2 cellular contexts compared by ENCODE assay signal in the genomic region with DNA sequence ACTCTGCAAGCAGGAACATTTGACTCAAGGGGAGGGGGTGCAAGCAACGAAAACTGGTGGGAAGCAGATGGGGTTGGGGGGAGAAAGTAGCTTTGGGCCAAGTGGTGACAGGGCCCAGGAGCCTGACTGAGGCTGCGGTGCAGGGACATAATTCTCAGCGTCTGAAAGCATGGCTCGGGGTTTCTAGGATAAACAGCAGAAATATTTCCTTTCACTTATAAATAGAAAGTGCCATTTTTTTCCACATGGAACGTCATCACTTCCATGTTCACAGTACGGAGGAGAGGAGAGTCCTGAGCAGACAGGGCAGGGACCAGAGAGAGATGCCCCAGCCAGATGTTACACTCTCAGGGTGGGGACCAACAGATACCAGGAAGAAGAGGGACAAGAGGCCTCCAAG.
TF ChIP-seq lines count a peak whose summit lies in the region.

No MANE protein-coding gene starts in this region.

TF ChIP-seq in IMR-90, 13 proteins besides CTCF, POLR2A, EP300 and RAD21:
- TF ChIP-seq NFE2L2 (IDR thresholded peaks at IDR 0.05; ENCODE audit: low read depth, low read length) (no peak), MXI1 (IDR thresholded peaks at IDR 0.05; ENCODE audit: borderline replicate concordance, low read depth, low read length) (0 out of 2 replicates have a peak, but pooled peaks have one; percentile 34)

TF ChIP-seq in WTC11, 78 proteins besides CTCF, POLR2A, EP300 and RAD21:
- TF ChIP-seq ETV6 (CRISPR knock-in tag; IDR thresholded peaks at IDR 0.05): no peak
- no peak for TF ChIP-seq EMX1 (CRISPR knock-in tag; IDR thresholded peaks at IDR 0.05)
- no peak for TF ChIP-seq FOXP1 (CRISPR knock-in tag; IDR thresholded peaks at IDR 0.05; ENCODE audit: borderline replicate concordance)
- TF ChIP-seq GRHL2 (CRISPR knock-in tag; IDR thresholded peaks at IDR 0.05; ENCODE audit: insufficient replicate concordance, severe bottlenecking): no peak
- TF ChIP-seq NFYB (CRISPR knock-in tag; conservative IDR thresholded peaks at IDR 0.05; ENCODE audit: low read depth): no peak
- TF ChIP-seq, protein P1, sequence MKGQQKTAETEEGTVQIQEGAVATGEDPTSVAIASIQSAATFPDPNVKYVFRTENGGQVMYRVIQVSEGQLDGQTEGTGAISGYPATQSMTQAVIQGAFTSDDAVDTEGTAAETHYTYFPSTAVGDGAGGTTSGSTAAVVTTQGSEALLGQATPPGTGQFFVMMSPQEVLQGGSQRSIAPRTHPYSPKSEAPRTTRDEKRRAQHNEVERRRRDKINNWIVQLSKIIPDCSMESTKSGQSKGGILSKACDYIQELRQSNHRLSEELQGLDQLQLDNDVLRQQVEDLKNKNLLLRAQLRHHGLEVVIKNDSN (CRISPR knock-in tag; IDR thresholded peaks at IDR 0.05): no peak
- no peak for TF ChIP-seq FOXK1 (CRISPR knock-in tag; IDR thresholded peaks at IDR 0.05)
- TF ChIP-seq SP1 (CRISPR knock-in tag; conservative IDR thresholded peaks at IDR 0.05): no peak
- TF ChIP-seq, protein P2, sequence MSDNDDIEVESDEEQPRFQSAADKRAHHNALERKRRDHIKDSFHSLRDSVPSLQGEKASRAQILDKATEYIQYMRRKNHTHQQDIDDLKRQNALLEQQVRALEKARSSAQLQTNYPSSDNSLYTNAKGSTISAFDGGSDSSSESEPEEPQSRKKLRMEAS (CRISPR knock-in tag; IDR thresholded peaks at IDR 0.05): no peak
- TF ChIP-seq, protein P3, sequence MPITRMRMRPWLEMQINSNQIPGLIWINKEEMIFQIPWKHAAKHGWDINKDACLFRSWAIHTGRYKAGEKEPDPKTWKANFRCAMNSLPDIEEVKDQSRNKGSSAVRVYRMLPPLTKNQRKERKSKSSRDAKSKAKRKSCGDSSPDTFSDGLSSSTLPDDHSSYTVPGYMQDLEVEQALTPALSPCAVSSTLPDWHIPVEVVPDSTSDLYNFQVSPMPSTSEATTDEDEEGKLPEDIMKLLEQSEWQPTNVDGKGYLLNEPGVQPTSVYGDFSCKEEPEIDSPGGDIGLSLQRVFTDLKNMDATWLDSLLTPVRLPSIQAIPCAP (CRISPR knock-in tag; IDR thresholded peaks at IDR 0.05): no peak
- TF ChIP-seq, protein P4, sequence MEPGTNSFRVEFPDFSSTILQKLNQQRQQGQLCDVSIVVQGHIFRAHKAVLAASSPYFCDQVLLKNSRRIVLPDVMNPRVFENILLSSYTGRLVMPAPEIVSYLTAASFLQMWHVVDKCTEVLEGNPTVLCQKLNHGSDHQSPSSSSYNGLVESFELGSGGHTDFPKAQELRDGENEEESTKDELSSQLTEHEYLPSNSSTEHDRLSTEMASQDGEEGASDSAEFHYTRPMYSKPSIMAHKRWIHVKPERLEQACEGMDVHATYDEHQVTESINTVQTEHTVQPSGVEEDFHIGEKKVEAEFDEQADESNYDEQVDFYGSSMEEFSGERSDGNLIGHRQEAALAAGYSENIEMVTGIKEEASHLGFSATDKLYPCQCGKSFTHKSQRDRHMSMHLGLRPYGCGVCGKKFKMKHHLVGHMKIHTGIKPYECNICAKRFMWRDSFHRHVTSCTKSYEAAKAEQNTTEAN (CRISPR knock-in tag; IDR thresholded peaks at IDR 0.05): no peak
- no peak for TF ChIP-seq PRRX2 (CRISPR knock-in tag; IDR thresholded peaks at IDR 0.05)
- TF ChIP-seq ZNF232 (CRISPR knock-in tag; IDR thresholded peaks at IDR 0.05): no peak
- TF ChIP-seq, protein P5, sequence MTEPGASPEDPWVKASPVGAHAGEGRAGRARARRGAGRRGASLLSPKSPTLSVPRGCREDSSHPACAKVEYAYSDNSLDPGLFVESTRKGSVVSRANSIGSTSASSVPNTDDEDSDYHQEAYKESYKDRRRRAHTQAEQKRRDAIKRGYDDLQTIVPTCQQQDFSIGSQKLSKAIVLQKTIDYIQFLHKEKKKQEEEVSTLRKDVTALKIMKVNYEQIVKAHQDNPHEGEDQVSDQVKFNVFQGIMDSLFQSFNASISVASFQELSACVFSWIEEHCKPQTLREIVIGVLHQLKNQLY (CRISPR knock-in tag; IDR thresholded peaks at IDR 0.05): no peak
- TF ChIP-seq, protein P6, sequence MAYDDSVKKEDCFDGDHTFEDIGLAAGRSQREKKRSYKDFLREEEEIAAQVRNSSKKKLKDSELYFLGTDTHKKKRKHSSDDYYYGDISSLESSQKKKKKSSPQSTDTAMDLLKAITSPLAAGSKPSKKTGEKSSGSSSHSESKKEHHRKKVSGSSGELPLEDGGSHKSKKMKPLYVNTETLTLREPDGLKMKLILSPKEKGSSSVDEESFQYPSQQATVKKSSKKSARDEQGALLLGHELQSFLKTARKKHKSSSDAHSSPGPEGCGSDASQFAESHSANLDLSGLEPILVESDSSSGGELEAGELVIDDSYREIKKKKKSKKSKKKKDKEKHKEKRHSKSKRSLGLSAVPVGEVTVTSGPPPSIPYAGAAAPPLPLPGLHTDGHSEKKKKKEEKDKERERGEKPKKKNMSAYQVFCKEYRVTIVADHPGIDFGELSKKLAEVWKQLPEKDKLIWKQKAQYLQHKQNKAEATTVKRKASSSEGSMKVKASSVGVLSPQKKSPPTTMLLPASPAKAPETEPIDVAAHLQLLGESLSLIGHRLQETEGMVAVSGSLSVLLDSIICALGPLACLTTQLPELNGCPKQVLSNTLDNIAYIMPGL (CRISPR knock-in tag; IDR thresholded peaks at IDR 0.05): no peak
- TF ChIP-seq, protein P7, sequence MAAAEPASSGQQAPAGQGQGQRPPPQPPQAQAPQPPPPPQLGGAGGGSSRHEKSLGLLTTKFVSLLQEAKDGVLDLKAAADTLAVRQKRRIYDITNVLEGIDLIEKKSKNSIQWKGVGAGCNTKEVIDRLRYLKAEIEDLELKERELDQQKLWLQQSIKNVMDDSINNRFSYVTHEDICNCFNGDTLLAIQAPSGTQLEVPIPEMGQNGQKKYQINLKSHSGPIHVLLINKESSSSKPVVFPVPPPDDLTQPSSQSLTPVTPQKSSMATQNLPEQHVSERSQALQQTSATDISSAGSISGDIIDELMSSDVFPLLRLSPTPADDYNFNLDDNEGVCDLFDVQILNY (CRISPR knock-in tag; IDR thresholded peaks at IDR 0.05): no peak
